ENCODE assay signal across 18 cellular contexts in the genomic region with DNA sequence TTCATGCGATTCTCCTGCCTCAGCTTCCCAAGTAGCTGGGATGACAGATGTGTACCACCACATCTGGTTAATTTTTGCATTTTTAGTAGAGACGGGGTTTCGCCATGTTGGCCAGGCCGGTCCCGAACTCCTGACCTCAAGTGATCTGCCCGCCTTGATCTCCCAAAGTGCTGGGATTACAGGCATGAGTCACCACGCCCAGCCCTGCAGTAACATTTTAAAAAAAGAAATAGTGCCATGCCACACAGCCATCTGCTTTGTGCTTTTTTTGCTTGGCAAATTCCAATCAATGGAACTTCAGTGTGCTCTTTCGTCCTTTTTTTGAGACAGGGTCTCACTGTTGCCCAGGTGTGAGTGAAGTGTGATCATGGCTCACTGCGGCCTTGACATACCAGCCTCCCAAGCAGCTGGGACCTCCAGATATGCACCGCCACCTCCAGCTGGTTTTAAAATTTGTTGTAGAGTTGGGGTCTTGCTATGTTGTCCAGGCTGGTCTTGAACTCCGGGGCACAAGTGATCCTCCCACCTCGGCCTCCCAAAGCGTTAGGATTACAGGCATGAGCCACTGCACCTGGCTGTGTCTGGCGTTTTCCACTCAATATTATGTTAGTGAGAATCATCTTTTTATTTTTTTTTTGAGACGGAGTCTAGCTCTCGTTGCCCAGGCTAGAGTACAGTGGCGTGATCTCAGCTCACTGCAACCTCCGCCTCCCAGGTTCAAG.
"Had no signal": no experiment of that assay in that cellular context is flagged by ENCODE, and none has a peak within 500 bp of the region (broad histone marks: within the 10 kb centered on the region; RNA-seq: fewer than 3 reads in every experiment).

No MANE protein-coding gene starts in this region.

- H3K27ac Mint-ChIP-seq: activated CD4-positive, alpha-beta T cell treated with anti-CD3 and anti-CD28 coated beads, Interleukin-2, amount 10 ng/mL, durations not matched to agents 7 days and 5 days; activated naive CD8-positive, alpha-beta T cell treated with anti-CD3 and anti-CD28 coated beads for 36 hours; activated T-helper 1 cell treated with anti-CD3 and anti-CD28 coated beads, Interleukin-12 subunit alpha, Interleukin-12 subunit beta, Interleukin-2, Interleukin-4 antibody, amounts not matched to agents 30 ng/mL and 10 ng/mL and 1 ng/mL, durations not matched to agents 14 hours and 24 hours and 36 hours; neural progenitor cell; stimulated activated memory B cell treated with anti-CD40 and anti-IgM and Interleukin-4, amounts not matched to agents 10 μg/mL and 1 μg/mL and 100 μg/mL, for 72 hours had no signal

- H3K36me3 ChIP-seq: colonic mucosa, neural progenitor cell, ovary had no signal

- H3K27me3 Mint-ChIP-seq: activated naive CD8-positive, alpha-beta T cell treated with anti-CD3 and anti-CD28 coated beads for 36 hours; brain; naive B cell; stimulated activated memory B cell treated with anti-CD40 and anti-IgM and Interleukin-4, amounts not matched to agents 10 μg/mL and 1 μg/mL and 100 μg/mL, for 72 hours had no signal

- H3K27me3 ChIP-seq: colonic mucosa, ovary, sigmoid colon had no signal

- H2AFZ ChIP-seq: neural progenitor cell had no signal

- H3K4me3 Mint-ChIP-seq: activated CD4-positive, alpha-beta T cell treated with anti-CD3 and anti-CD28 coated beads, Interleukin-2, amount 10 ng/mL, durations not matched to agents 7 days and 5 days; activated naive CD8-positive, alpha-beta T cell treated with anti-CD3 and anti-CD28 coated beads for 36 hours; activated T-helper 1 cell treated with anti-CD3 and anti-CD28 coated beads, Interleukin-12 subunit alpha, Interleukin-12 subunit beta, Interleukin-2, Interleukin-4 antibody, amounts not matched to agents 30 ng/mL and 10 ng/mL and 1 ng/mL, durations not matched to agents 14 hours and 24 hours and 36 hours; brain; neural progenitor cell; stimulated activated memory B cell treated with anti-CD40 and anti-IgM and Interleukin-4, amounts not matched to agents 10 μg/mL and 1 μg/mL and 100 μg/mL, for 72 hours had no signal

- ATAC-seq: left cardiac atrium; stimulated activated memory B cell treated with anti-CD40 and anti-IgM and Interleukin-4, amounts not matched to agents 10 μg/mL and 1 μg/mL and 100 μg/mL, for 72 hours had no signal

- FAIRE-seq: TTC549 had no signal

- H3K9me3 ChIP-seq: colonic mucosa, ovary, sigmoid colon had no signal

- H3K9me3 Mint-ChIP-seq: activated CD4-positive, alpha-beta T cell treated with anti-CD3 and anti-CD28 coated beads, Interleukin-2, amount 10 ng/mL, durations not matched to agents 7 days and 5 days; activated naive CD8-positive, alpha-beta T cell treated with anti-CD3 and anti-CD28 coated beads for 36 hours; activated T-helper 1 cell treated with anti-CD3 and anti-CD28 coated beads, Interleukin-12 subunit alpha, Interleukin-12 subunit beta, Interleukin-2, Interleukin-4 antibody, amounts not matched to agents 30 ng/mL and 10 ng/mL and 1 ng/mL, durations not matched to agents 14 hours and 24 hours and 36 hours; brain; neural progenitor cell; stimulated activated memory B cell treated with anti-CD40 and anti-IgM and Interleukin-4, amounts not matched to agents 10 μg/mL and 1 μg/mL and 100 μg/mL, for 72 hours had no signal

- H3K4me2 ChIP-seq: neural progenitor cell had no signal

- DNase-seq: activated CD4-positive, alpha-beta T cell treated with anti-CD3 and anti-CD28 coated beads, Interleukin-2, amount 10 ng/mL, durations not matched to agents 7 days and 5 days; activated naive CD8-positive, alpha-beta T cell treated with anti-CD3 and anti-CD28 coated beads for 36 hours; central memory CD4-positive, alpha-beta T cell; colonic mucosa; effector CD4-positive, alpha-beta T cell; left cardiac atrium; midbrain; naive B cell; ovary; sigmoid colon; stimulated activated CD4-positive, alpha-beta T cell treated with anti-CD3 and anti-CD28 coated beads, Interleukin-12 subunit alpha, Interleukin-12 subunit beta, amount 100 ng/mL, for 4 hours; stimulated activated CD4-positive, alpha-beta T cell treated with anti-CD3 and anti-CD28 coated beads, Interleukin-2, amount 100 ng/mL, for 24 hours had no signal

- H3K9ac ChIP-seq: neural progenitor cell had no signal

- H3K36me3 Mint-ChIP-seq: naive B cell had no signal

- H3K4me3 ChIP-seq: colonic mucosa, lung, neural progenitor cell, ovary, sigmoid colon had no signal

- H3K27ac ChIP-seq: colonic mucosa, neural progenitor cell, ovary, sigmoid colon had no signal

- H3K4me1 Mint-ChIP-seq: activated naive CD8-positive, alpha-beta T cell treated with anti-CD3 and anti-CD28 coated beads for 36 hours; brain had no signal
